31 cellular contexts compared by ENCODE assay signal in genomic region chr3:99891610-99892285, GRCh38.
"Had no signal": no experiment of that assay in that cellular context is flagged by ENCODE, and none has a peak within 500 bp of the region (broad histone marks: within the 10 kb centered on the region; RNA-seq: fewer than 3 reads in every experiment).

No MANE protein-coding gene starts in this region.

- H3K27ac ChIP-seq: adrenal gland, ascending aorta, breast epithelium, cardiac muscle cell, coronary artery, dorsolateral prefrontal cortex, esophagus muscularis mucosa, foreskin keratinocyte, heart left ventricle had no signal

- ATAC-seq: activated CD8-positive, alpha-beta memory T cell treated with anti-CD3 and anti-CD28 coated beads, Interleukin-2, amount 10 ng/mL, durations not matched to agents 7 days and 5 days; activated CD8-positive, alpha-beta T cell treated with anti-CD3 and anti-CD28 coated beads, Interleukin-2, amount 10 ng/mL, durations not matched to agents 7 days and 5 days; effector memory CD8-positive, alpha-beta T cell; foreskin keratinocyte; gastrocnemius medialis; heart left ventricle; T-helper 17 cell had no signal

- DNase-seq: activated CD4-positive, alpha-beta memory T cell treated with anti-CD3 and anti-CD28 coated beads for 36 hours; activated CD4-positive, alpha-beta T cell treated with anti-CD3 and anti-CD28 coated beads for 36 hours; activated CD4-positive, alpha-beta T cell treated with anti-CD3 and anti-CD28 coated beads, Interleukin-2, amount 10 ng/mL, durations not matched to agents 24 days and 14 days; activated CD4-positive, CD25-positive, alpha-beta regulatory T cell; activated CD4-positive, CD25-positive, alpha-beta regulatory T cell treated with anti-CD3 and anti-CD28 coated beads, Interleukin-2, amount 50 U/mL, for 72 hours; activated CD8-positive, alpha-beta memory T cell treated with anti-CD3 and anti-CD28 coated beads, Interleukin-2, amount 10 ng/mL, durations not matched to agents 7 days and 5 days; activated CD8-positive, alpha-beta memory T cell treated with anti-CD3 and anti-CD28 coated beads, Interleukin-2, amount 50 U/mL, for 4 hours; activated CD8-positive, alpha-beta T cell treated with anti-CD3 and anti-CD28 coated beads, Interleukin-2, amount 10 ng/mL, durations not matched to agents 7 days and 5 days; activated effector memory CD4-positive, alpha-beta T cell treated with anti-CD3 and anti-CD28 coated beads, Interleukin-2, amount 50 U/mL, for 16 hours; activated naive CD8-positive, alpha-beta T cell treated with anti-CD3 and anti-CD28 coated beads for 36 hours; activated naive CD8-positive, alpha-beta T cell treated with anti-CD3 and anti-CD28 coated beads, Interleukin-2, amount 50 U/mL, for 24 hours; activated T-cell treated with anti-CD3 and anti-CD28 coated beads, Interleukin-2, amount 50 U/mL, for 1 hour; activated T-cell treated with anti-CD3 and anti-CD28 coated beads, Interleukin-2, amount 50 U/mL, for 48 hours; adrenal gland; central memory CD4-positive, alpha-beta T cell; cerebellar nuclear complex; dorsolateral prefrontal cortex; effector memory CD8-positive, alpha-beta T cell; erythroblast; foreskin keratinocyte; gastrocnemius medialis; glutamatergic neuron; heart left ventricle; T-helper 1 cell; T-helper 17 cell; T1000 had no signal

- H3K36me3 ChIP-seq: adrenal gland, ascending aorta, breast epithelium, cardiac muscle cell, esophagus muscularis mucosa, gastrocnemius medialis, heart left ventricle had no signal

- H3K4me3 ChIP-seq: adrenal gland, ascending aorta, breast epithelium, cardiac muscle cell, coronary artery, dorsolateral prefrontal cortex, esophagus muscularis mucosa, gastrocnemius medialis, heart left ventricle had no signal

- H3K4me1 ChIP-seq: ascending aorta, breast epithelium had no signal

- H3K27me3 ChIP-seq: adrenal gland, ascending aorta, breast epithelium, cardiac muscle cell, dorsolateral prefrontal cortex, esophagus muscularis mucosa, foreskin keratinocyte, gastrocnemius medialis, heart left ventricle had no signal

- H3K9me3 ChIP-seq: adrenal gland, ascending aorta, breast epithelium, esophagus muscularis mucosa, gastrocnemius medialis had no signal
